22 cellular contexts compared by ENCODE assay signal in the genomic region with DNA sequence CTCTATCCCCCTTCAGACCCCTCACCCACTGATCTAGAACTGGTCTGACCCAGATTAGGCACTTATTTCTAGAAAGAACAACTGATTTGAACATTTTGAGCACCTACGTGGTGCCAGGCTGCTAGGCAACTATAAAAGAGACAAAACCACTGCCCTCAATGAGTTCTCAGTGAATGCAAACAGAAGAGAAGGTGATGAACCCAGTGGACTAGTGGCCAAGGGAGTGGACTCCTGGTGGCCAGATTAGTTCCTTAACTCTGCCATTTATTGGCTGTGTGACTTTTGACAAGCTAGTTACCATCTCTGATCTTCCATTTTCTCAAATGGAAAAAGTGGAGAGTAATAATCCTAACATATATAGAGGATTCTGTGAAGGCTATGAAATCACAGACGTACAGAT.
"Had no signal": no experiment of that assay in that cellular context is flagged by ENCODE, and none has a peak within 500 bp of the region (broad histone marks: within the 10 kb centered on the region; RNA-seq: fewer than 3 reads in every experiment).

No MANE protein-coding gene starts in this region.

- H3K9me3 ChIP-seq: heart left ventricle, psoas muscle, spleen, testis, transverse colon had no signal

- H3K9me3 Mint-ChIP-seq: nephron; stimulated activated naive CD8-positive, alpha-beta T cell treated with anti-CD3 and anti-CD28 coated beads, Interleukin-15, Interleukin-2, amounts not matched to agents 100 ng/mL and 50 ng/mL, for 24 hours had no signal

- H3K4me1 Mint-ChIP-seq: stimulated activated memory B cell treated with anti-CD40 and anti-IgM and Interleukin-4, amounts not matched to agents 10 μg/mL and 1 μg/mL and 100 μg/mL, for 72 hours had no signal

- H3K4me3 Mint-ChIP-seq: nephron; stimulated activated memory B cell treated with anti-CD40 and anti-IgM and Interleukin-4, amounts not matched to agents 10 μg/mL and 1 μg/mL and 100 μg/mL, for 72 hours; stimulated activated naive CD8-positive, alpha-beta T cell treated with anti-CD3 and anti-CD28 coated beads, Interleukin-15, Interleukin-2, amounts not matched to agents 100 ng/mL and 50 ng/mL, for 24 hours had no signal

- H3K9ac ChIP-seq: parathyroid adenoma had no signal

- H3K36me3 Mint-ChIP-seq: stimulated activated memory B cell treated with anti-CD40 and anti-IgM and Interleukin-4, amounts not matched to agents 10 μg/mL and 1 μg/mL and 100 μg/mL, for 72 hours had no signal

- H3K27me3 ChIP-seq: heart left ventricle, spleen, testis, transverse colon had no signal

- DNase-seq: dorsolateral prefrontal cortex; effector CD8-positive, alpha-beta T cell; heart left ventricle; hippocampal formation; left colon; mammary epithelial cell; midbrain; psoas muscle; retina; spleen; stimulated activated CD4-positive, alpha-beta T cell treated with anti-CD3 and anti-CD28 coated beads, Interleukin-15, amount 100 ng/mL, for 24 hours; stimulated activated CD4-positive, alpha-beta T cell treated with anti-CD3 and anti-CD28 coated beads, Interleukin-1b, Interleukin-23, amount 100 ng/mL, for 48 hours; stimulated activated CD4-positive, alpha-beta T cell treated with anti-CD3 and anti-CD28 coated beads, Interleukin-4, amount 100 ng/mL, for 24 hours; testis; transverse colon had no signal

- H3K4me1 ChIP-seq: heart left ventricle, parathyroid adenoma, psoas muscle, spleen, testis, transverse colon had no signal

- H3K27ac ChIP-seq: coronary artery, dorsolateral prefrontal cortex, heart left ventricle, parathyroid adenoma, psoas muscle, spleen, testis, transverse colon had no signal

- H3K27me3 Mint-ChIP-seq: stimulated activated memory B cell treated with anti-CD40 and anti-IgM and Interleukin-4, amounts not matched to agents 10 μg/mL and 1 μg/mL and 100 μg/mL, for 72 hours; stimulated activated naive CD8-positive, alpha-beta T cell treated with anti-CD3 and anti-CD28 coated beads, Interleukin-15, Interleukin-2, amounts not matched to agents 100 ng/mL and 50 ng/mL, for 24 hours had no signal

- H3K36me3 ChIP-seq: heart left ventricle, spleen, transverse colon had no signal

- FAIRE-seq: endometrium, frontal cortex had no signal

- H3K4me3 ChIP-seq: coronary artery, dorsolateral prefrontal cortex, heart left ventricle, psoas muscle, spleen, testis, transverse colon had no signal

- H3K27ac Mint-ChIP-seq: stimulated activated memory B cell treated with anti-CD40 and anti-IgM and Interleukin-4, amounts not matched to agents 10 μg/mL and 1 μg/mL and 100 μg/mL, for 72 hours; stimulated activated naive CD8-positive, alpha-beta T cell treated with anti-CD3 and anti-CD28 coated beads, Interleukin-15, Interleukin-2, amounts not matched to agents 100 ng/mL and 50 ng/mL, for 24 hours had no signal
